ENCODE assay signal across 15 cellular contexts in genomic region chr2:53087282-53087882, GRCh38.
DNase-seq lines count a peak whose midpoint lies in the region; FAIRE-seq and TF ChIP-seq lines count a peak whose summit lies in the region.
"Had no signal": no experiment of that assay in that cellular context is flagged by ENCODE, and none has a peak within 500 bp of the region (broad histone marks: within the 10 kb centered on the region; RNA-seq: fewer than 3 reads in every experiment).

No MANE protein-coding gene starts in this region.

- H3K79me2 ChIP-seq in endothelial cell of umbilical vein (ENCODE audit: control insufficient read depth, insufficient read depth, low read length): no peaks in the 10 kb centered on the region

- peak overlapping the region; percentile 78 for H3K27ac Mint-ChIP-seq in mesothelial cell of epicardium

- no peak overlapping the region for H3K4me3 ChIP-seq in BJ (ENCODE audit: low read depth, low read length)
- no peak overlapping the region for H3K4me3 ChIP-seq in endothelial cell of umbilical vein (replicated peaks in 1 of 3; ENCODE audit: insufficient read depth in 1 of 3, low read depth in 1 of 3, low read length in 3 of 3)
- H3K4me3 ChIP-seq: BLaER1, pancreas, thyroid gland had no signal

- H3K4me1 ChIP-seq in endothelial cell of umbilical vein (ENCODE audit: control insufficient read depth, extremely low read depth, insufficient read depth, low read length): peaks cover 4% of the 10 kb centered on the region
- H3K4me1 ChIP-seq: BLaER1, pancreas, thyroid gland had no signal

- H3K27ac ChIP-seq in endothelial cell of umbilical vein (ENCODE audit: insufficient read depth, low read depth, low read length): peak overlapping the region; percentile 12
- H3K27ac ChIP-seq: BLaER1, pancreas, thyroid gland had no signal

- H3K9me3 Mint-ChIP-seq in mesothelial cell of epicardium: peaks cover 26% of the 10 kb centered on the region

- H3K9me3 ChIP-seq in endothelial cell of umbilical vein (replicated peaks; ENCODE audit: control insufficient read depth, insufficient read depth, low read length): no peaks in the 10 kb centered on the region
- H3K9me3 ChIP-seq: BLaER1, pancreas, thyroid gland had no signal

- H3K27me3 ChIP-seq in BJ (ENCODE audit: control insufficient read depth, insufficient read depth, low read length): no peaks in the 10 kb centered on the region
- H3K27me3 ChIP-seq in endothelial cell of umbilical vein (ENCODE audit: control insufficient read depth in 2 of 2, insufficient read depth in 2 of 2, low read length in 2 of 2): no peaks in the 10 kb centered on the region
- H3K27me3 ChIP-seq: BLaER1, pancreas, thyroid gland had no signal

- H3K36me3 ChIP-seq in BJ (ENCODE audit: control insufficient read depth, insufficient read depth, low read length) (no peaks in the 10 kb centered on the region), endothelial cell of umbilical vein (ENCODE audit: control insufficient read depth in 2 of 2, extremely low read depth in 1 of 2, insufficient read depth in 2 of 2, low read length in 2 of 2) (no peaks in the 10 kb centered on the region)
- H3K36me3 ChIP-seq: BLaER1, pancreas, thyroid gland had no signal

- H4K20me1 ChIP-seq in endothelial cell of umbilical vein (replicated peaks; ENCODE audit: control insufficient read depth, extremely low read depth, insufficient read depth, low read length): no peaks in the 10 kb centered on the region
- H4K20me1 ChIP-seq: BLaER1 had no signal

- TF ChIP-seq POLR2A in endothelial cell of umbilical vein (IDR thresholded peaks at IDR 0.05; ENCODE audit: low read depth, low read length): no peak

- CTCF ChIA-PET in BJ (lab: Yijun Ruan, JAX) (interaction anchor here (0.9 kb wide), 1 partner anchor 50 kb away, joined by 3 read pairs; no protein-coding TSS in a partner anchor), endothelial cell of umbilical vein (lab: Charles Lee) (no interaction called here), GM10248 (lab: Yijun Ruan, JAX) (no interaction called here)

- POLR2A ChIA-PET in BJ (lab: Charles Lee) (no interaction called here), endothelial cell of umbilical vein (lab: Charles Lee) (no interaction called here), GM10248 (lab: Yijun Ruan, JAX) (no interaction called here)

- no peak overlapping the region for H2AFZ ChIP-seq in endothelial cell of umbilical vein (ENCODE audit: low read depth, low read length)

- intact Hi-C loops in endothelial cell of umbilical vein (cut with micrococcal nuclease): no loop called here

- dilution Hi-C loops in endothelial cell of umbilical vein (cut with MboI; ENCODE audit: extremely low pct_ligation_motif_present, low sequenced_read_pairs): no loop called here

- no peaks in the 10 kb centered on the region for H3K9me1 ChIP-seq in endothelial cell of umbilical vein (replicated peaks; ENCODE audit: control insufficient read depth, extremely low read depth, insufficient read depth, low read length)

- no peaks in the 10 kb centered on the region for H3K36me3 Mint-ChIP-seq in mesothelial cell of epicardium

- DNase-seq in BJ (ENCODE audit: low read depth): peak; percentile 10
- peak; percentile 36 for DNase-seq in RCC 7860 (ENCODE audit: low spot score)
- peak; percentile 49 for DNase-seq in endothelial cell of umbilical vein (ENCODE audit: low read depth, low spot score)
- no peak for DNase-seq in mesothelial cell of epicardium (ENCODE audit: low spot score in 2 of 2, unreplicated experiment in 2 of 2)
- DNase-seq in 8988T: no peak
- no peak for DNase-seq in RPMI8226
- DNase-seq in NCI-H2227 treated with DMSO at 0.1 percent for 48 hours (lab: John Stamatoyannopoulos, UW): no peak
- no peak for DNase-seq in GM10248 (ENCODE audit: extremely low spot score)
- DNase-seq: activated gamma-delta T cell, mesendoderm, NCI-H1092, pancreas, thyroid gland had no signal

- TF ChIP-seq CTCF in BJ (IDR thresholded peaks at IDR 0.05; ENCODE audit: insufficient read depth, low read depth, low read length) (no peak), endothelial cell of umbilical vein (IDR thresholded peaks at IDR 0.05; ENCODE audit: extremely low read depth in 1 of 2, insufficient read depth in 1 of 2, low read depth in 1 of 2, low read length in 2 of 2) (no peak), mesothelial cell of epicardium (IDR thresholded peaks at IDR 0.05; ENCODE audit: unreplicated experiment) (no peak), GM10248 (IDR thresholded peaks at IDR 0.05; ENCODE audit: control extremely low read depth, extremely low read depth, low read depth, missing control alignments) (no peak)

- FAIRE-seq in RCC 7860 (lab: Jason Lieb, UNC) (peak; percentile 92), endothelial cell of umbilical vein (lab: Jason Lieb, UNC) (peak; percentile 57)
- FAIRE-seq: GM12891, pancreas had no signal

- no TSS peak for BruUV-seq in endothelial cell of umbilical vein (replicated peaks; lab: Mats Ljungman, UMichigan)

- H3K9ac ChIP-seq in endothelial cell of umbilical vein (replicated peaks; ENCODE audit: extremely low read depth, insufficient read depth, low read length): no peak overlapping the region
- H3K9ac ChIP-seq: BLaER1 had no signal

- no peak overlapping the region for H3K4me3 Mint-ChIP-seq in mesothelial cell of epicardium

- peak overlapping the region; percentile 16 for H3K4me2 ChIP-seq in endothelial cell of umbilical vein (ENCODE audit: insufficient read depth, low read length)
- H3K4me2 ChIP-seq: BLaER1 had no signal

- H3K4me1 Mint-ChIP-seq in mesothelial cell of epicardium: peaks cover 16% of the 10 kb centered on the region

- no peaks in the 10 kb centered on the region for H3K27me3 Mint-ChIP-seq in mesothelial cell of epicardium (ENCODE audit: low read depth)

TF ChIP-seq in endothelial cell of umbilical vein, 7 proteins besides CTCF, POLR2A, EP300 and RAD21:
- TF ChIP-seq EZH2 (IDR thresholded peaks at IDR 0.05; ENCODE audit: borderline replicate concordance, low read depth, low read length, severe bottlenecking): no peak
- TF ChIP-seq GATA2 (IDR thresholded peaks at IDR 0.05; ENCODE audit: insufficient read depth, insufficient read length, low read depth, low read length): no peak
- TF ChIP-seq FOS (IDR thresholded peaks at IDR 0.05; ENCODE audit: borderline replicate concordance, insufficient read depth, low read length): peak; percentile 70
- no peak for TF ChIP-seq MYC (IDR thresholded peaks at IDR 0.05; ENCODE audit: low read depth, low read length)
- TF ChIP-seq MAX (IDR thresholded peaks at IDR 0.05; ENCODE audit: insufficient read depth, insufficient read length): no peak
- peak; percentile 28 for TF ChIP-seq JUN (IDR thresholded peaks at IDR 0.05; ENCODE audit: borderline replicate concordance, insufficient read depth, insufficient read length, low read depth)
- TF ChIP-seq POLR2AphosphoS5 (IDR thresholded peaks at IDR 0.05; ENCODE audit: insufficient read depth, low read depth, low read length): no peak
TF ChIP-seq in endothelial cell of umbilical vein: peak in this region for 2.

Comparison
In these comparisons a context has a peak if more than half of its experiments do, and no peak if none do; other contexts are left out.
1. DNase-seq: peak in BJ (single experiment), RCC 7860 (single experiment) and endothelial cell of umbilical vein (single experiment); none in mesothelial cell of epicardium (0 of 2), 8988T (single experiment), RPMI8226 (single experiment), NCI-H2227 treated with DMSO at 0.1 percent for 48 hours (single experiment) and GM10248 (single experiment).